Comparison of ENCODE assay signal across 1 cellular context in genomic region chr3:124698030-124698770, GRCh38.
TF ChIP-seq lines count a peak whose summit lies in the region.

No MANE protein-coding gene starts in this region.

TF ChIP-seq in HepG2, 621 proteins besides CTCF, POLR2A, EP300 and RAD21 (continued from another document and continues in another):
- TF ChIP-seq ZNF574 (CRISPR knock-in tag; IDR thresholded peaks at IDR 0.05) (no peak), NFKB2 (CRISPR knock-in tag; IDR thresholded peaks at IDR 0.05; ENCODE audit: borderline replicate concordance) (no peak), HNRNPH1 (optimal IDR thresholded peaks at IDR 0.05; ENCODE audit: low read depth, low read length) (no peak), ZSCAN30 (CRISPR knock-in tag; IDR thresholded peaks at IDR 0.05) (0 out of 2 replicates have a peak, but pooled peaks have one; percentile 8), IRF2 (CRISPR knock-in tag; IDR thresholded peaks at IDR 0.05) (no peak), ZNF687 (CRISPR knock-in tag; IDR thresholded peaks at IDR 0.05) (peak; percentile 41), ZNF564 (CRISPR knock-in tag; IDR thresholded peaks at IDR 0.05) (no peak), ZNF563 (CRISPR knock-in tag; IDR thresholded peaks at IDR 0.05) (no peak), LCORL (IDR thresholded peaks at IDR 0.05) (no peak), LCORL (CRISPR knock-in tag; IDR thresholded peaks at IDR 0.05) (no peak), ZKSCAN5 (CRISPR knock-in tag; IDR thresholded peaks at IDR 0.05) (no peak), ARNT (IDR thresholded peaks at IDR 0.05) (no peak), IKZF1 (IDR thresholded peaks at IDR 0.05) (no peak), SP140L (CRISPR knock-in tag; IDR thresholded peaks at IDR 0.05; ENCODE audit: borderline replicate concordance) (no peak), ZNF367 (CRISPR knock-in tag; IDR thresholded peaks at IDR 0.05; ENCODE audit: borderline replicate concordance) (no peak), MAFG (CRISPR knock-in tag; IDR thresholded peaks at IDR 0.05) (no peak), SAP130 (CRISPR knock-in tag; IDR thresholded peaks at IDR 0.05; ENCODE audit: low read depth) (no peak), SKI (IDR thresholded peaks at IDR 0.05; ENCODE audit: partially characterized antibody) (no peak), TEAD2 (CRISPR knock-in tag; IDR thresholded peaks at IDR 0.05) (no peak), CBX5 (CRISPR knock-in tag; IDR thresholded peaks at IDR 0.05; ENCODE audit: borderline replicate concordance) (no peak), MTA3 (CRISPR knock-in tag; IDR thresholded peaks at IDR 0.05) (no peak), ZNF782 (CRISPR knock-in tag; IDR thresholded peaks at IDR 0.05; ENCODE audit: borderline replicate concordance) (no peak), MZF1 (CRISPR knock-in tag; IDR thresholded peaks at IDR 0.05; ENCODE audit: borderline replicate concordance) (no peak), SP2 (CRISPR knock-in tag; IDR thresholded peaks at IDR 0.05) (no peak), HINFP (CRISPR knock-in tag; IDR thresholded peaks at IDR 0.05; ENCODE audit: low read depth) (no peak), ZBTB26 (CRISPR knock-in tag; IDR thresholded peaks at IDR 0.05; ENCODE audit: borderline replicate concordance) (no peak), MATR3 (CRISPR knock-in tag; IDR thresholded peaks at IDR 0.05) (no peak), ZMAT5 (CRISPR knock-in tag; IDR thresholded peaks at IDR 0.05; ENCODE audit: borderline replicate concordance, low read depth) (no peak), PHF21A (CRISPR knock-in tag; IDR thresholded peaks at IDR 0.05) (no peak), ZNF24 (IDR thresholded peaks at IDR 0.05) (no peak), ZNF749 (CRISPR knock-in tag; IDR thresholded peaks at IDR 0.05; ENCODE audit: borderline replicate concordance) (no peak), NONO (IDR thresholded peaks at IDR 0.05) (no peak), NONO (CRISPR knock-in tag; conservative IDR thresholded peaks at IDR 0.05) (no peak), ZBTB33 (CRISPR knock-in tag; IDR thresholded peaks at IDR 0.05) (no peak), ZNF646 (CRISPR knock-in tag; IDR thresholded peaks at IDR 0.05) (no peak), NFYC (CRISPR knock-in tag; IDR thresholded peaks at IDR 0.05) (no peak), HIC2 (CRISPR knock-in tag; IDR thresholded peaks at IDR 0.05; ENCODE audit: low read depth) (no peak), ZNF280B (CRISPR knock-in tag; IDR thresholded peaks at IDR 0.05; ENCODE audit: borderline replicate concordance) (no peak), SMC3 (IDR thresholded peaks at IDR 0.05; ENCODE audit: low read length) (no peak)
